ENCODE assay signal across 13 cellular contexts in the genomic region with DNA sequence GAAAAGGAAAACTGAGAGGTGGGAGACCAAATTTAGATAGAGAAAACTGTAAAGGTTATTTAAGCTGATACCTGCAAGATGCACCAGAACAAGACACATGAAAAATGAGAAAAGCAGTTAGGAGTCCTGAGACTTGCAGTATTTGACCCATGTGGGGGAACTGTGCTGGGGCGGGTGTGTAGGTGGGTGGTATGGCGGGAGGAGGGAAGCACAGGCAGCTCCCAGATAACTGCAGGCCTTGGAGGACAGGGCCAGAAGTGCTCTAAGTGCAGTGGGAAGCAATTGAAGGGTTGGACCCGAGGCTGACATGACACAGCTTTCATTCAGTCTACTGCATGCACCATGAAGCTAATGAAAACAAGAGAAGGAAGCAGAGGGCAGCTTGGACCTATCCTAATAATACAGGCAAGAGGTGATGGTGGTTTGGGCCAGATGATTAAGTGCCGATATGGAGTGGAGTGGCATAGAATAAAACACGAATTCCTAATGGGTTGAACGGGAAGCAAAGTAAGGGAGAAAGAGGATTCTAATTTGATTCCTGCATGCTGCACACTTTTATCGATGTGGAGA. TPM values are rescaled to one million over a fixed set of nuclear protein-coding genes. Genes with fewer than 3 reads are reported as not detected.
DNase-seq lines count a peak whose midpoint lies in the region; ATAC-seq, FAIRE-seq and TF ChIP-seq lines count a peak whose summit lies in the region.
"Had no signal": no experiment of that assay in that cellular context is flagged by ENCODE, and none has a peak within 500 bp of the region (broad histone marks: within the 10 kb centered on the region; RNA-seq: fewer than 3 reads in every experiment).

No MANE protein-coding gene starts in this region.

- ATAC-seq in HG03135 (IDR thresholded peaks at IDR 0.05; ENCODE audit: unreplicated experiment) = no peak
- ATAC-seq: gastrocnemius medialis had no signal

- FAIRE-seq in endothelial cell of umbilical vein (lab: Jason Lieb, UNC) (no peak), RCC 7860 (lab: Jason Lieb, UNC) (no peak)
- FAIRE-seq: bronchial epithelial cell had no signal

- H3K27me3 Mint-ChIP-seq in neural progenitor cell (ENCODE audit: insufficient read depth, low read depth) = no peaks in the 10 kb centered on the region

- no peaks in the 10 kb centered on the region for H3K9me2 ChIP-seq in DOHH2 (replicated peaks; ENCODE audit: control insufficient read depth, low read length)

- H3K27me3 ChIP-seq in DOHH2 (ENCODE audit: control insufficient read depth, low read length) = no peaks in the 10 kb centered on the region
- H3K27me3 ChIP-seq in endothelial cell of umbilical vein (ENCODE audit: control insufficient read depth in 2 of 2, insufficient read depth in 2 of 2, low read length in 2 of 2) = no peaks in the 10 kb centered on the region
- no peaks in the 10 kb centered on the region for H3K27me3 ChIP-seq in neural progenitor cell
- H3K27me3 ChIP-seq: gastrocnemius medialis had no signal

- dilution Hi-C loops in endothelial cell of umbilical vein (cut with MboI; ENCODE audit: extremely low pct_ligation_motif_present, low sequenced_read_pairs) = no loop called here

- H3K4me1 ChIP-seq in DOHH2 (ENCODE audit: control insufficient read depth, low read length) (no peaks in the 10 kb centered on the region), endothelial cell of umbilical vein (ENCODE audit: control insufficient read depth, extremely low read depth, insufficient read depth, low read length) (peaks cover 7% of the 10 kb centered on the region), neural progenitor cell (no peaks in the 10 kb centered on the region)
- H3K4me1 ChIP-seq: gastrocnemius medialis had no signal

- CTCF ChIA-PET in endothelial cell of umbilical vein (lab: Charles Lee) = interaction anchor here (0.5 to 5.3 kb wide), 45 partner anchors 9 to 1917 kb away, joined by 3 to 95 read pairs (median 5); no protein-coding TSS in a partner anchor

- no peaks in the 10 kb centered on the region for H3K79me2 ChIP-seq in DOHH2 (ENCODE audit: control insufficient read depth, low read length)
- H3K79me2 ChIP-seq in endothelial cell of umbilical vein (ENCODE audit: control insufficient read depth, insufficient read depth, low read length) = no peaks in the 10 kb centered on the region
- no peaks in the 10 kb centered on the region for H3K79me2 ChIP-seq in neural progenitor cell (ENCODE audit: low read depth)

- H3K9me3 ChIP-seq in DOHH2 (ENCODE audit: control insufficient read depth, insufficient read depth, low read length) (no peaks in the 10 kb centered on the region), endothelial cell of umbilical vein (replicated peaks; ENCODE audit: control insufficient read depth, insufficient read depth, low read length) (no peaks in the 10 kb centered on the region), neural progenitor cell (ENCODE audit: low read depth) (no peaks in the 10 kb centered on the region)
- H3K9me3 ChIP-seq: gastrocnemius medialis had no signal

- H3K36me3 ChIP-seq in DOHH2 (ENCODE audit: control insufficient read depth, low read length) = no peaks in the 10 kb centered on the region
- H3K36me3 ChIP-seq in endothelial cell of umbilical vein (ENCODE audit: control insufficient read depth in 2 of 2, extremely low read depth in 1 of 2, insufficient read depth in 2 of 2, low read length in 2 of 2) = no peaks in the 10 kb centered on the region
- no peaks in the 10 kb centered on the region for H3K36me3 ChIP-seq in neural progenitor cell
- H3K36me3 ChIP-seq: gastrocnemius medialis had no signal

- no peak overlapping the region for H3K4me3 ChIP-seq in DOHH2 (ENCODE audit: low read length)
- H3K4me3 ChIP-seq in endothelial cell of umbilical vein (replicated peaks in 1 of 3; ENCODE audit: insufficient read depth in 1 of 3, low read depth in 1 of 3, low read length in 3 of 3) = peak overlapping the region in 2 of 3 experiments; percentile 69 to 93
- H3K4me3 ChIP-seq in neural progenitor cell = peak overlapping the region; percentile 60

- no TSS peak for BruUV-seq in endothelial cell of umbilical vein (replicated peaks; lab: Mats Ljungman, UMichigan)

- POLR2A ChIA-PET in endothelial cell of umbilical vein (lab: Charles Lee) = no interaction called here

- peak overlapping the region; percentile 73 for H3K4me3 Mint-ChIP-seq in neural progenitor cell

- no peak overlapping the region for H3K27ac ChIP-seq in DOHH2 (ENCODE audit: low read depth, low read length)
- peak overlapping the region; percentile 65 for H3K27ac ChIP-seq in endothelial cell of umbilical vein (ENCODE audit: insufficient read depth, low read depth, low read length)
- no peak overlapping the region for H3K27ac ChIP-seq in neural progenitor cell
- H3K27ac ChIP-seq: gastrocnemius medialis, RWPE1 had no signal

- H2AFZ ChIP-seq in endothelial cell of umbilical vein (ENCODE audit: low read depth, low read length) (peak overlapping the region; percentile 97), neural progenitor cell (replicated peaks) (peak overlapping the region; percentile 93)

- intact Hi-C loops in endothelial cell of umbilical vein (cut with micrococcal nuclease) = loop anchor here (2.0 kb wide), 1 partner anchor 55 kb away; no protein-coding TSS in a partner anchor

- no peak for TF ChIP-seq POLR2A in endothelial cell of umbilical vein (IDR thresholded peaks at IDR 0.05; ENCODE audit: low read depth, low read length)

- H3K27ac Mint-ChIP-seq in neural progenitor cell = no peak overlapping the region
- H3K27ac Mint-ChIP-seq: stimulated activated naive CD8-positive, alpha-beta T cell treated with anti-CD3 and anti-CD28 coated beads, Interleukin-15, amount 100 ng/mL, for 72 hours had no signal

- H3F3A ChIP-seq in DOHH2 (ENCODE audit: control insufficient read depth, insufficient read depth) = no peaks in the 10 kb centered on the region
- H3F3A ChIP-seq in neural progenitor cell (ENCODE audit: low read depth) = peaks cover 7% of the 10 kb centered on the region

- H3K36me3 Mint-ChIP-seq in neural progenitor cell = no peaks in the 10 kb centered on the region

- peaks cover 6% of the 10 kb centered on the region for H3K4me1 Mint-ChIP-seq in neural progenitor cell

- DNase-seq in NAMALWA (ENCODE audit: low spot score) = peak; percentile 20
- DNase-seq in endothelial cell of umbilical vein (ENCODE audit: low read depth, low spot score) = no peak
- DNase-seq in neural progenitor cell (ENCODE audit: low spot score) = no peak
- no peak for DNase-seq in RCC 7860 (ENCODE audit: low spot score)
- no peak for DNase-seq in kidney tubule cell (ENCODE audit: low spot score)
- DNase-seq in NCI-H2081 treated with DMSO at 0.1 percent for 48 hours (lab: John Stamatoyannopoulos, UW) = no peak
- DNase-seq: NCI-H1436 had no signal

- H4K20me1 ChIP-seq in DOHH2 (ENCODE audit: control insufficient read depth, insufficient read depth, low read depth, low read length) (no peaks in the 10 kb centered on the region), endothelial cell of umbilical vein (replicated peaks; ENCODE audit: control insufficient read depth, extremely low read depth, insufficient read depth, low read length) (no peaks in the 10 kb centered on the region), neural progenitor cell (ENCODE audit: low read depth) (no peaks in the 10 kb centered on the region)

- H3K4me2 ChIP-seq in DOHH2 (ENCODE audit: low read length) (peak overlapping the region; percentile 29), endothelial cell of umbilical vein (ENCODE audit: insufficient read depth, low read length) (peak overlapping the region; percentile 87), neural progenitor cell (peak overlapping the region; percentile 69)

- TF ChIP-seq CTCF in DOHH2 (IDR thresholded peaks at IDR 0.05; ENCODE audit: low read depth, low read length, poor library complexity, severe bottlenecking) = no peak
- no peak for TF ChIP-seq CTCF in endothelial cell of umbilical vein (IDR thresholded peaks at IDR 0.05; ENCODE audit: extremely low read depth in 1 of 2, insufficient read depth in 1 of 2, low read depth in 1 of 2, low read length in 2 of 2)
- TF ChIP-seq CTCF in neural progenitor cell (IDR thresholded peaks at IDR 0.05) = no peak

- H3K9ac ChIP-seq in endothelial cell of umbilical vein (replicated peaks; ENCODE audit: extremely low read depth, insufficient read depth, low read length) = peak overlapping the region; percentile 71
- no peak overlapping the region for H3K9ac ChIP-seq in neural progenitor cell

- no peaks in the 10 kb centered on the region for H3K9me1 ChIP-seq in endothelial cell of umbilical vein (replicated peaks; ENCODE audit: control insufficient read depth, extremely low read depth, insufficient read depth, low read length)

- H3K9me3 Mint-ChIP-seq in neural progenitor cell = no peaks in the 10 kb centered on the region
- H3K9me3 Mint-ChIP-seq: stimulated activated naive CD8-positive, alpha-beta T cell treated with anti-CD3 and anti-CD28 coated beads, Interleukin-15, amount 100 ng/mL, for 72 hours had no signal

TF ChIP-seq in endothelial cell of umbilical vein, 7 proteins besides CTCF, POLR2A, EP300 and RAD21:
- TF ChIP-seq POLR2AphosphoS5 (IDR thresholded peaks at IDR 0.05; ENCODE audit: insufficient read depth, low read depth, low read length) (no peak), MYC (IDR thresholded peaks at IDR 0.05; ENCODE audit: low read depth, low read length) (no peak), EZH2 (IDR thresholded peaks at IDR 0.05; ENCODE audit: borderline replicate concordance, low read depth, low read length, severe bottlenecking) (no peak), MAX (IDR thresholded peaks at IDR 0.05; ENCODE audit: insufficient read depth, insufficient read length) (no peak), JUN (IDR thresholded peaks at IDR 0.05; ENCODE audit: borderline replicate concordance, insufficient read depth, insufficient read length, low read depth) (no peak), FOS (IDR thresholded peaks at IDR 0.05; ENCODE audit: borderline replicate concordance, insufficient read depth, low read length) (no peak), GATA2 (IDR thresholded peaks at IDR 0.05; ENCODE audit: insufficient read depth, insufficient read length, low read depth, low read length) (no peak)
TF ChIP-seq in endothelial cell of umbilical vein: peak in this region for 0.

RNA-seq across cellular contexts. Expression of gene ANO3, which starts 48.0 kb away (rescaled TPM):
- not detected in 2 replicates for total RNA-seq in endothelial cell of umbilical vein
- polyA plus RNA-seq in endothelial cell of umbilical vein = not detected in 2 replicates
- not detected in 2 replicates for polyA plus RNA-seq in endothelial cell of umbilical vein (2011; cell fraction: cytosol; rRNA removed)
- polyA plus RNA-seq in endothelial cell of umbilical vein (2011; cell fraction: nucleus; rRNA removed) = not detected in 2 replicates
- polyA plus RNA-seq in endothelial cell of umbilical vein (2012) = not detected in 2 replicates
- not detected in 2 replicates for polyA minus RNA-seq in endothelial cell of umbilical vein
- not detected for polyA minus RNA-seq in endothelial cell of umbilical vein (2011; cell fraction: cytosol; rRNA and poly(A)+ RNA removed)
- polyA minus RNA-seq in endothelial cell of umbilical vein (2011; cell fraction: nucleus; rRNA and poly(A)+ RNA removed) = not detected in 2 replicates
- total RNA-seq in neural progenitor cell (ENCODE audit: low replicate concordance) = 0.90 and 2.5 TPM in 2 replicates

Comparison
In these comparisons a context has a peak if more than half of its experiments do, and no peak if none do; other contexts are left out.
1. H3K4me2 ChIP-seq: peak in every context shown above with its lines; median percentile 87 in endothelial cell of umbilical vein; 69 in neural progenitor cell; 29 in DOHH2.